8 cellular contexts compared by ENCODE assay signal in genomic region chr16:81823111-81823510, GRCh38.
DNase-seq lines count a peak whose midpoint lies in the region; ATAC-seq and TF ChIP-seq lines count a peak whose summit lies in the region.

No MANE protein-coding gene starts in this region.

- H3K4me3 ChIP-seq in GM12865 (ENCODE audit: low read depth, low read length) = peak overlapping the region; percentile 64

- TF ChIP-seq CTCF in GM12865 (IDR thresholded peaks at IDR 0.05; ENCODE audit: insufficient read depth, low read depth, low read length, missing control alignments) = no peak

- ATAC-seq in GM21619 (IDR thresholded peaks at IDR 0.05; ENCODE audit: unreplicated experiment) (peak; percentile 48), HG02840 (IDR thresholded peaks at IDR 0.05; ENCODE audit: low FRiP score, unreplicated experiment) (no peak)

- DNase-seq in GM12865 (ENCODE audit: low read depth) (peak; percentile 90), NAMALWA (ENCODE audit: low spot score) (peak; percentile 89), islet precursor cell (peak; percentile 81), HuH-7 (ENCODE audit: low spot score) (no peak), GOT3 (lab: John Stamatoyannopoulos, UW) (no peak), DMS 273 treated with DMSO at 0.1 percent for 48 hours (lab: John Stamatoyannopoulos, UW) (no peak)

Comparison
In these comparisons a context has a peak if more than half of its experiments do, and no peak if none do; other contexts are left out.
1. DNase-seq: peak in GM12865 (single experiment), NAMALWA (single experiment) and islet precursor cell (single experiment); none in HuH-7 (single experiment), GOT3 (single experiment) and DMS 273 treated with DMSO at 0.1 percent for 48 hours (single experiment).